1 cellular context compared by ENCODE assay signal in genomic region chr4:17810260-17811077, GRCh38.
TF ChIP-seq lines count a peak whose summit lies in the region.

Gene DCAF16 (minus strand): TSS chr4:17810757. CDS start chr4:17804141, 6,616 bp downstream.
Gene NCAPG (plus strand): TSS chr4:17810979. CDS start chr4:17811078, 99 bp downstream.

TF ChIP-seq in HepG2, 621 proteins besides CTCF, POLR2A, EP300 and RAD21 (continued from another document and continues in another):
- TF ChIP-seq, protein P1, sequence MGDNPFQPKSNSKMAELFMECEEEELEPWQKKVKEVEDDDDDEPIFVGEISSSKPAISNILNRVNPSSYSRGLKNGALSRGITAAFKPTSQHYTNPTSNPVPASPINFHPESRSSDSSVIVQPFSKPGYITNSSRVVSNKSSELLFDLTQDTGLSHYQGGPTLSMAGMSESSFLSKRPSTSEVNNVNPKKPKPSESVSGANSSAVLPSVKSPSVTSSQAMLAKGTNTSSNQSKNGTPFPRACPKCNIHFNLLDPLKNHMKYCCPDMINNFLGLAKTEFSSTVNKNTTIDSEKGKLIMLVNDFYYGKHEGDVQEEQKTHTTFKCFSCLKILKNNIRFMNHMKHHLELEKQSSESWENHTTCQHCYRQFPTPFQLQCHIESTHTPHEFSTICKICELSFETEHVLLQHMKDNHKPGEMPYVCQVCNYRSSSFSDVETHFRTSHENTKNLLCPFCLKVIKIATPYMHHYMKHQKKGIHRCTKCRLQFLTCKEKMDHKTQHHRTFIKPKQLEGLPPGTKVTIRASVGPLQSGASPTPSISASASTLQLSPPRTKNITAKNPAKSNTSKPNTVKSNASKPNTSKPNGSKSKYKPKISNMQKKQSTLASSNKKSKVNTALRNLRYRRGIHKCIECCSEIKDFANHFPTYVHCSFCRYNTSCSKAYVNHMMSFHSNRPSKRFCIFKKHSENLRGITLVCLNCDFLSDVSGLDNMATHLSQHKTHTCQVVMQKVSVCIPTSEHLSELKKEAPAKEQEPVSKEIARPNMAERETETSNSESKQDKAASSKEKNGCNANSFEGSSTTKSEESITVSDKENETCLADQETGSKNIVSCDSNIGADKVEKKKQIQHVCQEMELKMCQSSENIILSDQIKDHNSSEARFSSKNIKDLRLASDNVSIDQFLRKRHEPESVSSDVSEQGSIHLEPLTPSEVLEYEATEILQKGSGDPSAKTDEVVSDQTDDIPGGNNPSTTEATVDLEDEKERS (CRISPR knock-in tag; IDR thresholded peaks at IDR 0.05): no peak; the same call in none of the 2 replicates
- TF ChIP-seq KDM5A (IDR thresholded peaks at IDR 0.05; ENCODE audit: borderline replicate concordance, low read length): peak; percentile 76
- TF ChIP-seq NCOA1 (CRISPR knock-in tag; IDR thresholded peaks at IDR 0.05): no peak
- TF ChIP-seq MLLT10 (CRISPR knock-in tag; IDR thresholded peaks at IDR 0.05): no peak
- peak; percentile 99 for TF ChIP-seq ZMYM4 (CRISPR knock-in tag; IDR thresholded peaks at IDR 0.05)
- TF ChIP-seq, protein P2, sequence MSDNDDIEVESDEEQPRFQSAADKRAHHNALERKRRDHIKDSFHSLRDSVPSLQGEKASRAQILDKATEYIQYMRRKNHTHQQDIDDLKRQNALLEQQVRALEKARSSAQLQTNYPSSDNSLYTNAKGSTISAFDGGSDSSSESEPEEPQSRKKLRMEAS (IDR thresholded peaks at IDR 0.05): peak; percentile 90; the same call in 1 of the 2 replicates
- TF ChIP-seq NRL (CRISPR knock-in tag; IDR thresholded peaks at IDR 0.05; ENCODE audit: borderline replicate concordance): peak; percentile 88; the same call in 1 of the 2 replicates
- TF ChIP-seq, protein P3, sequence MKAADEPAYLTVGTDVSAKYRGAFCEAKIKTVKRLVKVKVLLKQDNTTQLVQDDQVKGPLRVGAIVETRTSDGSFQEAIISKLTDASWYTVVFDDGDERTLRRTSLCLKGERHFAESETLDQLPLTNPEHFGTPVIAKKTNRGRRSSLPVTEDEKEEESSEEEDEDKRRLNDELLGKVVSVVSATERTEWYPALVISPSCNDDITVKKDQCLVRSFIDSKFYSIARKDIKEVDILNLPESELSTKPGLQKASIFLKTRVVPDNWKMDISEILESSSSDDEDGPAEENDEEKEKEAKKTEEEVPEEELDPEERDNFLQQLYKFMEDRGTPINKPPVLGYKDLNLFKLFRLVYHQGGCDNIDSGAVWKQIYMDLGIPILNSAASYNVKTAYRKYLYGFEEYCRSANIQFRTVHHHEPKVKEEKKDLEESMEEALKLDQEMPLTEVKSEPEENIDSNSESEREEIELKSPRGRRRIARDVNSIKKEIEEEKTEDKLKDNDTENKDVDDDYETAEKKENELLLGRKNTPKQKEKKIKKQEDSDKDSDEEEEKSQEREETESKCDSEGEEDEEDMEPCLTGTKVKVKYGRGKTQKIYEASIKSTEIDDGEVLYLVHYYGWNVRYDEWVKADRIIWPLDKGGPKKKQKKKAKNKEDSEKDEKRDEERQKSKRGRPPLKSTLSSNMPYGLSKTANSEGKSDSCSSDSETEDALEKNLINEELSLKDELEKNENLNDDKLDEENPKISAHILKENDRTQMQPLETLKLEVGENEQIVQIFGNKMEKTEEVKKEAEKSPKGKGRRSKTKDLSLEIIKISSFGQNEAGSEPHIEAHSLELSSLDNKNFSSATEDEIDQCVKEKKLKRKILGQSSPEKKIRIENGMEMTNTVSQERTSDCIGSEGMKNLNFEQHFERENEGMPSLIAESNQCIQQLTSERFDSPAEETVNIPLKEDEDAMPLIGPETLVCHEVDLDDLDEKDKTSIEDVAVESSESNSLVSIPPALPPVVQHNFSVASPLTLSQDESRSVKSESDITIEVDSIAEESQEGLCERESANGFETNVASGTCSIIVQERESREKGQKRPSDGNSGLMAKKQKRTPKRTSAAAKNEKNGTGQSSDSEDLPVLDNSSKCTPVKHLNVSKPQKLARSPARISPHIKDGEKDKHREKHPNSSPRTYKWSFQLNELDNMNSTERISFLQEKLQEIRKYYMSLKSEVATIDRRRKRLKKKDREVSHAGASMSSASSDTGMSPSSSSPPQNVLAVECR (CRISPR knock-in tag; IDR thresholded peaks at IDR 0.05; ENCODE audit: borderline replicate concordance): peak; percentile 99
- no peak for TF ChIP-seq EHMT2 (IDR thresholded peaks at IDR 0.05; ENCODE audit: borderline replicate concordance, low read depth, low read length)
- peak; percentile 98 for TF ChIP-seq ZNF747 (CRISPR knock-in tag; IDR thresholded peaks at IDR 0.05; ENCODE audit: borderline replicate concordance)
- peak; percentile 14; the same call in 1 of the 2 replicates for TF ChIP-seq KLF11 (CRISPR knock-in tag; IDR thresholded peaks at IDR 0.05)
- no peak for TF ChIP-seq LCORL (IDR thresholded peaks at IDR 0.05)
- no peak; the same call in 1 of the 2 replicates for TF ChIP-seq LCORL (CRISPR knock-in tag; IDR thresholded peaks at IDR 0.05)
- TF ChIP-seq PAF1 (CRISPR knock-in tag; IDR thresholded peaks at IDR 0.05): no peak
- TF ChIP-seq TSC22D2 (CRISPR knock-in tag; IDR thresholded peaks at IDR 0.05; ENCODE audit: borderline replicate concordance): 0 out of 2 replicates have a peak, but pooled peaks have one; percentile 21
- TF ChIP-seq ZNF33A (CRISPR knock-in tag; IDR thresholded peaks at IDR 0.05; ENCODE audit: borderline replicate concordance): 0 out of 2 replicates have a peak, but pooled peaks have one; percentile 69
- TF ChIP-seq ZNF225 (CRISPR knock-in tag; IDR thresholded peaks at IDR 0.05): peak; percentile 85
- TF ChIP-seq ZNF263 (CRISPR knock-in tag; IDR thresholded peaks at IDR 0.05): no peak
- TF ChIP-seq ZSCAN9 (CRISPR knock-in tag; IDR thresholded peaks at IDR 0.05; ENCODE audit: borderline replicate concordance): peak; percentile 25; the same call in 1 of the 2 replicates
- TF ChIP-seq, protein P4, sequence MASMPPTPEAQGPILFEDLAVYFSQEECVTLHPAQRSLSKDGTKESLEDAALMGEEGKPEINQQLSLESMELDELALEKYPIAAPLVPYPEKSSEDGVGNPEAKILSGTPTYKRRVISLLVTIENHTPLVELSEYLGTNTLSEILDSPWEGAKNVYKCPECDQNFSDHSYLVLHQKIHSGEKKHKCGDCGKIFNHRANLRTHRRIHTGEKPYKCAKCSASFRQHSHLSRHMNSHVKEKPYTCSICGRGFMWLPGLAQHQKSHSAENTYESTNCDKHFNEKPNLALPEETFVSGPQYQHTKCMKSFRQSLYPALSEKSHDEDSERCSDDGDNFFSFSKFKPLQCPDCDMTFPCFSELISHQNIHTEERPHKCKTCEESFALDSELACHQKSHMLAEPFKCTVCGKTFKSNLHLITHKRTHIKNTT (CRISPR knock-in tag; IDR thresholded peaks at IDR 0.05): no peak
- peak; percentile 67; the same call in 1 of the 2 replicates for TF ChIP-seq MAF1 (CRISPR knock-in tag; IDR thresholded peaks at IDR 0.05; ENCODE audit: borderline replicate concordance)
- peak; percentile 82; the same call in 1 of the 2 replicates for TF ChIP-seq HOXA5 (CRISPR knock-in tag; IDR thresholded peaks at IDR 0.05)
- TF ChIP-seq ZNF577 (CRISPR knock-in tag; IDR thresholded peaks at IDR 0.05; ENCODE audit: borderline replicate concordance, low read depth): no peak
- peak; percentile 50; the same call in 1 of the 2 replicates for TF ChIP-seq ATF1 (CRISPR knock-in tag; IDR thresholded peaks at IDR 0.05)
- no peak for TF ChIP-seq ZNF10 (CRISPR knock-in tag; IDR thresholded peaks at IDR 0.05; ENCODE audit: borderline replicate concordance, low read depth)
- TF ChIP-seq ZNF501 (CRISPR knock-in tag; IDR thresholded peaks at IDR 0.05): peak; percentile 78
- no peak for TF ChIP-seq ZNF468 (CRISPR knock-in tag; IDR thresholded peaks at IDR 0.05)
- no peak for TF ChIP-seq NFIB (CRISPR knock-in tag; IDR thresholded peaks at IDR 0.05; ENCODE audit: borderline replicate concordance)
- peak; percentile 75; the same call in 1 of the 2 replicates for TF ChIP-seq ETV5 (CRISPR knock-in tag; IDR thresholded peaks at IDR 0.05; ENCODE audit: borderline replicate concordance)
- TF ChIP-seq ADNP (CRISPR knock-in tag; IDR thresholded peaks at IDR 0.05): no peak
- peak; percentile 35 for TF ChIP-seq MED8 (CRISPR knock-in tag; IDR thresholded peaks at IDR 0.05; ENCODE audit: insufficient replicate concordance)
- peak; percentile 72 for TF ChIP-seq SP2 (CRISPR knock-in tag; IDR thresholded peaks at IDR 0.05)
- TF ChIP-seq, protein P5, sequence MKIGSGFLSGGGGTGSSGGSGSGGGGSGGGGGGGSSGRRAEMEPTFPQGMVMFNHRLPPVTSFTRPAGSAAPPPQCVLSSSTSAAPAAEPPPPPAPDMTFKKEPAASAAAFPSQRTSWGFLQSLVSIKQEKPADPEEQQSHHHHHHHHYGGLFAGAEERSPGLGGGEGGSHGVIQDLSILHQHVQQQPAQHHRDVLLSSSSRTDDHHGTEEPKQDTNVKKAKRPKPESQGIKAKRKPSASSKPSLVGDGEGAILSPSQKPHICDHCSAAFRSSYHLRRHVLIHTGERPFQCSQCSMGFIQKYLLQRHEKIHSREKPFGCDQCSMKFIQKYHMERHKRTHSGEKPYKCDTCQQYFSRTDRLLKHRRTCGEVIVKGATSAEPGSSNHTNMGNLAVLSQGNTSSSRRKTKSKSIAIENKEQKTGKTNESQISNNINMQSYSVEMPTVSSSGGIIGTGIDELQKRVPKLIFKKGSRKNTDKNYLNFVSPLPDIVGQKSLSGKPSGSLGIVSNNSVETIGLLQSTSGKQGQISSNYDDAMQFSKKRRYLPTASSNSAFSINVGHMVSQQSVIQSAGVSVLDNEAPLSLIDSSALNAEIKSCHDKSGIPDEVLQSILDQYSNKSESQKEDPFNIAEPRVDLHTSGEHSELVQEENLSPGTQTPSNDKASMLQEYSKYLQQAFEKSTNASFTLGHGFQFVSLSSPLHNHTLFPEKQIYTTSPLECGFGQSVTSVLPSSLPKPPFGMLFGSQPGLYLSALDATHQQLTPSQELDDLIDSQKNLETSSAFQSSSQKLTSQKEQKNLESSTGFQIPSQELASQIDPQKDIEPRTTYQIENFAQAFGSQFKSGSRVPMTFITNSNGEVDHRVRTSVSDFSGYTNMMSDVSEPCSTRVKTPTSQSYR (CRISPR knock-in tag; IDR thresholded peaks at IDR 0.05; ENCODE audit: borderline replicate concordance): peak; percentile 49
- TF ChIP-seq ZXDC (CRISPR knock-in tag; IDR thresholded peaks at IDR 0.05): no peak; the same call in 1 of the 2 replicates
- peak; percentile 30; the same call in 1 of the 2 replicates for TF ChIP-seq NKX3-1 (CRISPR knock-in tag; IDR thresholded peaks at IDR 0.05)
- no peak; the same call in 1 of the 2 replicates for TF ChIP-seq FIP1L1 (IDR thresholded peaks at IDR 0.05; ENCODE audit: borderline replicate concordance, insufficient read depth, low read depth, low read length)
- peak; percentile 85 for TF ChIP-seq PHF20 (CRISPR knock-in tag; IDR thresholded peaks at IDR 0.05)
- TF ChIP-seq ATRX (CRISPR knock-in tag; IDR thresholded peaks at IDR 0.05; ENCODE audit: borderline replicate concordance): no peak
- TF ChIP-seq ZNF143 (CRISPR knock-in tag; IDR thresholded peaks at IDR 0.05): peak; percentile 60; the same call in 1 of the 2 replicates
- no peak for TF ChIP-seq ZNF326 (CRISPR knock-in tag; IDR thresholded peaks at IDR 0.05; ENCODE audit: borderline replicate concordance)
- TF ChIP-seq, protein P6, sequence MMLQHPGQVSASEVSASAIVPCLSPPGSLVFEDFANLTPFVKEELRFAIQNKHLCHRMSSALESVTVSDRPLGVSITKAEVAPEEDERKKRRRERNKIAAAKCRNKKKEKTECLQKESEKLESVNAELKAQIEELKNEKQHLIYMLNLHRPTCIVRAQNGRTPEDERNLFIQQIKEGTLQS (CRISPR knock-in tag; IDR thresholded peaks at IDR 0.05): peak; percentile 18; the same call in 1 of the 2 replicates
- TF ChIP-seq ZNF383 (CRISPR knock-in tag; IDR thresholded peaks at IDR 0.05; ENCODE audit: borderline replicate concordance): peak; percentile 57; the same call in 1 of the 2 replicates
- TF ChIP-seq FOXA3 (CRISPR knock-in tag; IDR thresholded peaks at IDR 0.05): peak; percentile 21
- peak; percentile 99 for TF ChIP-seq ARNT2 (CRISPR knock-in tag; IDR thresholded peaks at IDR 0.05; ENCODE audit: low read depth)
- TF ChIP-seq FOXK1 (CRISPR knock-in tag; IDR thresholded peaks at IDR 0.05; ENCODE audit: borderline replicate concordance, low read depth): 0 out of 2 replicates have a peak, but pooled peaks have one; percentile 48
- TF ChIP-seq CC2D1A (CRISPR knock-in tag; IDR thresholded peaks at IDR 0.05): no peak
- TF ChIP-seq ZNF101 (CRISPR knock-in tag; IDR thresholded peaks at IDR 0.05; ENCODE audit: borderline replicate concordance, low read depth): no peak
- TF ChIP-seq ZNF552 (CRISPR knock-in tag; IDR thresholded peaks at IDR 0.05; ENCODE audit: borderline replicate concordance): no peak; the same call in 1 of the 2 replicates
- TF ChIP-seq ZNF709 (CRISPR knock-in tag; IDR thresholded peaks at IDR 0.05): peak; percentile 74; the same call in 1 of the 2 replicates
- TF ChIP-seq ATF7 (IDR thresholded peaks at IDR 0.05): no peak
- no peak for TF ChIP-seq ATF7 (CRISPR knock-in tag; IDR thresholded peaks at IDR 0.05)
- peak; percentile 59; the same call in 1 of the 2 replicates for TF ChIP-seq CREBL2 (CRISPR knock-in tag; IDR thresholded peaks at IDR 0.05; ENCODE audit: borderline replicate concordance)
- TF ChIP-seq ZNF513 (CRISPR knock-in tag; conservative IDR thresholded peaks at IDR 0.05): no peak
